1 cellular context compared by ENCODE assay signal in the genomic region with DNA sequence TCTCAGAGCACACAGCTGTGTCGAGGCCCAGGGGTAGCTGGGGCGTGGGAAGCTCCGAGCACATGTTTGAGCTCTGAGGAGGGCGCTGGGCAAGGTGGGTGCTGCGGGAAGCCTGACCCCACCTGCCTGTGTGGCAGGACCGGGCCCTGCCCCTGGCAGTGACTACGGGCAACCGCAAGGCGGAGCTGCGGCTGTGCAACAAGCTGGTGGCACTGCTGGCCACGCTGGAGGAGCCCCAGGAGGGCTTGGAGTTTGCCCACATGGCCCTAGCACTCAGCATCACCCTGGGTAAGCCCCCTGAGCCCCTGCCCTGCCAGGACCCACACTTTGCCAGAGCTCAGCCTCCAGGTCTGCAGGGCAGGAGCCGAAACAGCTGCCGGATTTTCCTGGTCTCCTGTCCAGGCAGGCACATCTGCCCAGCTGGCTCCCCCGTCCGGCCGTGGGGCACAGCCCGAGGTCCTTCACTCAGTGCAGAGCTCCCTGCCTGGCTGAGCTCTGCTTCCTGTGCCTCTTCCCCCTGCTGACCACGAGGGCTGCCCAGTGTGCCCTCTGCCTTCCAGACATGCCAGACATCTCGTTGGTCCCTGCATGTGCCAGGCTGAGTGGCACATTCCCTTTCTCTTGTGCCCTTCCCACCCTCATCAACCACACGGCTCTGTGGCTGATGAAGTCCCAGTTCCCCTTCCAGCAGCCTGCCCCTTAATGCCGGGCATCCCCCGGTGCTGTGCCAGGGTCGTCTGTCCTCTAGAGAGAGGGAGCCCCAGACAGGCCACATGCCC.
TF ChIP-seq lines count a peak whose summit lies in the region.

No MANE protein-coding gene starts in this region.

TF ChIP-seq in IMR-90, 13 proteins besides CTCF, POLR2A, EP300 and RAD21:
- TF ChIP-seq SMC3 (IDR thresholded peaks at IDR 0.05; ENCODE audit: low read depth, low read length) = no peak
- TF ChIP-seq BHLHE40 (IDR thresholded peaks at IDR 0.05; ENCODE audit: low read depth, low read length) = no peak
- no peak for TF ChIP-seq FOS (IDR thresholded peaks at IDR 0.05; ENCODE audit: low read depth, low read length)
- TF ChIP-seq ELK1 (IDR thresholded peaks at IDR 0.05; ENCODE audit: borderline replicate concordance, low read depth, low read length) = no peak
- no peak for TF ChIP-seq RFX5 (IDR thresholded peaks at IDR 0.05; ENCODE audit: low read depth, low read length)
- TF ChIP-seq CHD1 (IDR thresholded peaks at IDR 0.05; ENCODE audit: low read depth, low read length) = no peak
- TF ChIP-seq USF2 (IDR thresholded peaks at IDR 0.05; ENCODE audit: low read depth, low read length) = no peak
- no peak for TF ChIP-seq MAFK (IDR thresholded peaks at IDR 0.05; ENCODE audit: low read depth, low read length)
- TF ChIP-seq RCOR1 (IDR thresholded peaks at IDR 0.05; ENCODE audit: insufficient replicate concordance, low read length) = no peak
- TF ChIP-seq NFE2L2 (IDR thresholded peaks at IDR 0.05; ENCODE audit: low read depth, low read length) = no peak
